Comparison of ENCODE assay signal across 1 cellular context in genomic region chr6:144149894-144150672, GRCh38.
TF ChIP-seq lines count a peak whose summit lies in the region.

Gene STX11 (plus strand): TSS chr6:144150517. CDS start chr6:144186628, 36,111 bp downstream.

TF ChIP-seq in WTC11, 78 proteins besides CTCF, POLR2A, EP300 and RAD21 (continued from another document):
- TF ChIP-seq HMGXB4 (CRISPR knock-in tag; IDR thresholded peaks at IDR 0.05) (peak; percentile 70; the same call in 1 of the 2 replicates), ZSCAN18 (CRISPR knock-in tag; IDR thresholded peaks at IDR 0.05) (no peak), ELF4 (CRISPR knock-in tag; IDR thresholded peaks at IDR 0.05; ENCODE audit: low read depth) (no peak), SP1 (CRISPR knock-in tag; conservative IDR thresholded peaks at IDR 0.05) (0 out of 2 replicates have a peak, but pooled peaks have one; percentile 30), TEAD4 (CRISPR knock-in tag; IDR thresholded peaks at IDR 0.05) (no peak), GABPB1 (CRISPR knock-in tag; IDR thresholded peaks at IDR 0.05) (0 out of 2 replicates have a peak, but pooled peaks have one; percentile 15), ERG (CRISPR knock-in tag; IDR thresholded peaks at IDR 0.05) (no peak)
